ENCODE assay signal across 1 cellular context in the genomic region with DNA sequence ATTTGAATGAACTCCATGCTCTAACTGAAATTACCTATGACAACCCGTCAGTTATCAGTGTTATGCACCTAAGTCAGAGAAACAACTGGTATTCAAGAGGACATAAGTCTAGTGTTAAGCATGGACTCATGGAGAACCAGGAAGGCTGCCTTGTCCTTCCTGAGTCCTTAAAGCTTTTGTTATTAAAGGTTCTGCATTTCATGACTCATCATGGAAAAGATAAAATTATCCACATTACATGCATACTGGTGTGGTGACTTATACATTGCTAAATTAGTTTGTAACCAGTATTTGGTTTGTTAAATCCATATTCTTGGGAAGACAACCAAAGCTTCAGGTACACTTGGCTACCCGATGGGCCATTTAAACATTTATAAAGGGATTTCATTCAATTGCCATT.
A peak's percentile ranks its signal among the peaks of the same experiment; 100 is the strongest.
TF ChIP-seq lines count a peak whose summit lies in the region.

No MANE protein-coding gene starts in this region.

TF ChIP-seq in endothelial cell of umbilical vein, 7 proteins besides CTCF, POLR2A, EP300 and RAD21:
- TF ChIP-seq FOS (IDR thresholded peaks at IDR 0.05; ENCODE audit: borderline replicate concordance, insufficient read depth, low read length) (peak; percentile 46), JUN (IDR thresholded peaks at IDR 0.05; ENCODE audit: borderline replicate concordance, insufficient read depth, insufficient read length, low read depth) (peak; percentile 27), GATA2 (IDR thresholded peaks at IDR 0.05; ENCODE audit: insufficient read depth, insufficient read length, low read depth, low read length) (no peak)
